11 cellular contexts compared by ENCODE assay signal in the genomic region with DNA sequence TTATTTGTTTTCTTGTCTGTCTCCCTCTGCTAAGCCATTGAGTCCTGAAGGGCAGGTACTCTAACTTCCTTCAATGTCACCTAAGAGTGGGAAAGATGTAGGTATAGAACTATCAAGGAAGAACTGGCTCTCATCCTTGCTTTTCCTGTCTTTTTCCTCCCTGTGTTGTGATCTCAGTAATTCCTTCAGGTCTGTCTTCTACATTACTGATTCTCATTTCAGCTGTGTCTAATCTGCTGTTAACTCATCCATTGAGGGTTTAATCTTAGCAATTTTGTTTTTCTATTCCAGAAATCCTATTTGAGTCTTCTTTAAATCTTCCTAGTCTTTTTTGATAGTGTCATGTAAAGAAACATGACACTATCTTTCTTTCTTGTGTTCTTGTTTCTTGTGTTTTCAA.
"Had no signal": no experiment of that assay in that cellular context is flagged by ENCODE, and none has a peak within 500 bp of the region (broad histone marks: within the 10 kb centered on the region; RNA-seq: fewer than 3 reads in every experiment).

No MANE protein-coding gene starts in this region.

- FAIRE-seq: H1, H54 had no signal

- H3K4me3 ChIP-seq: GM23248, GM23338, HAP-1 had no signal

- H3K4me3 Mint-ChIP-seq: GM23338, H9, HFFc6 had no signal

- ATAC-seq: GM23338, HCT116 had no signal

- H3K27ac Mint-ChIP-seq: GM23338, H9, HFFc6 had no signal

- H2AFZ ChIP-seq: GM23248, GM23338 had no signal

- DNase-seq: GM23248, GOT3, H7, H9, HCEC 1CT, HFFc6 had no signal

- H3K27ac ChIP-seq: GM23248 had no signal

- H3K4me1 ChIP-seq: HAP-1 had no signal

- H3K4me2 ChIP-seq: GM23338 had no signal

- H3K36me3 ChIP-seq: HAP-1 had no signal

- H3K9ac ChIP-seq: GM23248 had no signal
